ENCODE assay signal across 8 cellular contexts in the genomic region with DNA sequence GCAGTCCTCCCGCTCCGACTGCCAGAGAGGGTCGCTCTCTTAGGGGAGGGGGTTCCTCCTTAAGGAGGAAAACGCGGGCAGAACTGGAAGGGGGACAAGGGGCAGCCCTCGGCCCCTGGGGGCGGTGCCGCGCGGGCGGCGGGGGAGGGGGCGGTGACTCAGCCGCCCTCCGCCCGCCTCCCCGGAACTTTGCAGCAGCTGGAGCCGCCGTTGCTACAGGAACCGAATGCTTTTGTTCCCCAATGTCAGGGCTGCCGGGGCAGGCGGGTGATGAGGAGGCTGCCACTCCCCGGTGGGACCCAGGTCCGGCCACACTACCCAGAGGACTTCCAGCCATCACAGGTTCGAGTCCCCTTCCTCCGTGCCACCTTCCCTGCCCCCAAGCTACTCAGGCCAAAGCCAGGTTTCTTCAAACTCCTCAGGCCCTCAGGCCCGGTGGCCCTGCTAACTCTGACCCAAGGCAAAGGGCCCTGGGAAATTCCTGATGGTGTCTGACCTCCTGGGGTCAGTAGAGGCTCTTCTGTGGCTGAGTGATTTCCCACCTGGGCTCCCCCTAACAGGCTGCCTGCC. TPM values are rescaled to one million over a fixed set of nuclear protein-coding genes. Genes with fewer than 3 reads are reported as not detected.
DNase-seq lines count a peak whose midpoint lies in the region; ATAC-seq and TF ChIP-seq lines count a peak whose summit lies in the region.

No MANE protein-coding gene starts in this region.

- peaks cover 0 to 23% of the 10 kb centered on the region in 2 donors for H3K27me3 Mint-ChIP-seq in effector memory CD8-positive, alpha-beta T cell
- peaks cover 25% of the 10 kb centered on the region for H3K27me3 Mint-ChIP-seq in mesothelial cell of epicardium (ENCODE audit: low read depth)

- peaks cover 19 to 26% of the 10 kb centered on the region in 2 donors for H3K4me1 Mint-ChIP-seq in effector memory CD8-positive, alpha-beta T cell (ENCODE audit: low read depth in 2 of 2)
- peaks cover 29% of the 10 kb centered on the region for H3K4me1 Mint-ChIP-seq in mesothelial cell of epicardium
- H3K4me1 Mint-ChIP-seq in stimulated activated effector memory CD8-positive, alpha-beta T cell treated with anti-CD3 and anti-CD28 coated beads, Interleukin-12 subunit alpha, Interleukin-12 subunit beta, amount 100 ng/mL, for 72 hours = peaks cover 31% of the 10 kb centered on the region

- H3K4me3 Mint-ChIP-seq in effector memory CD8-positive, alpha-beta T cell = peak overlapping the region; percentile 72 to 91
- peak overlapping the region; percentile 67 for H3K4me3 Mint-ChIP-seq in mesothelial cell of epicardium
- H3K4me3 Mint-ChIP-seq in stimulated activated effector memory CD8-positive, alpha-beta T cell treated with anti-CD3 and anti-CD28 coated beads, Interleukin-12 subunit alpha, Interleukin-12 subunit beta, amount 100 ng/mL, for 72 hours = peak overlapping the region; percentile 79

- no peaks in the 10 kb centered on the region for H3K9me3 Mint-ChIP-seq in effector memory CD8-positive, alpha-beta T cell
- no peaks in the 10 kb centered on the region for H3K9me3 Mint-ChIP-seq in mesothelial cell of epicardium
- no peaks in the 10 kb centered on the region for H3K9me3 Mint-ChIP-seq in stimulated activated effector memory CD8-positive, alpha-beta T cell treated with anti-CD3 and anti-CD28 coated beads, Interleukin-12 subunit alpha, Interleukin-12 subunit beta, amount 100 ng/mL, for 72 hours

- H3K27ac Mint-ChIP-seq in effector memory CD8-positive, alpha-beta T cell = peak overlapping the region in 1 of 2 donors; percentile 63
- no peak overlapping the region for H3K27ac Mint-ChIP-seq in mesothelial cell of epicardium
- H3K27ac Mint-ChIP-seq in stimulated activated effector memory CD8-positive, alpha-beta T cell treated with anti-CD3 and anti-CD28 coated beads, Interleukin-12 subunit alpha, Interleukin-12 subunit beta, amount 100 ng/mL, for 72 hours = peak overlapping the region; percentile 17

- peak; percentile 65 for ATAC-seq in effector memory CD8-positive, alpha-beta T cell (replicated peaks)
- peak; percentile 55 for ATAC-seq in stimulated activated effector memory CD8-positive, alpha-beta T cell treated with anti-CD3 and anti-CD28 coated beads, Interleukin-12 subunit alpha, Interleukin-12 subunit beta, amount 100 ng/mL, for 72 hours
- ATAC-seq in GM18502 (IDR thresholded peaks at IDR 0.05; ENCODE audit: poor library complexity, unreplicated experiment) = no peak

- DNase-seq in GM13976 (ENCODE audit: low spot score) = peak; percentile 84
- peak; percentile 67 for DNase-seq in NCI-H2227 (lab: John Stamatoyannopoulos, UW; ENCODE audit: unreplicated experiment)
- peak; percentile 33 to 58 for DNase-seq in activated CD8-positive, alpha-beta memory T cell treated with anti-CD3 and anti-CD28 coated beads for 1 hour (ENCODE audit: extremely low read depth in 1 of 2, low read depth in 1 of 2)
- peak; percentile 51 to 52 (median 51) for DNase-seq in effector memory CD8-positive, alpha-beta T cell
- no peak for DNase-seq in mesothelial cell of epicardium (ENCODE audit: low spot score in 2 of 2, unreplicated experiment in 2 of 2)
- peak in 1 of 2 donors; percentile 65 for DNase-seq in stimulated activated effector memory CD8-positive, alpha-beta T cell treated with anti-CD3 and anti-CD28 coated beads, Interleukin-12 subunit alpha, Interleukin-12 subunit beta, amount 100 ng/mL, for 72 hours (ENCODE audit: low spot score in 2 of 2)
- DNase-seq in GDM1 (lab: John Stamatoyannopoulos, UW) = no peak

- TF ChIP-seq CTCF in GM13976 (IDR thresholded peaks at IDR 0.05; ENCODE audit: borderline replicate concordance, control extremely low read depth, extremely low read depth, insufficient read depth, missing control alignments) (no peak), mesothelial cell of epicardium (IDR thresholded peaks at IDR 0.05; ENCODE audit: unreplicated experiment) (no peak)

- in situ Hi-C loops in GM13976 (cut with MboI; ENCODE audit: low sequenced_read_pairs, unreplicated experiment) = no loop called here

- peaks cover 5% of the 10 kb centered on the region for H3K36me3 Mint-ChIP-seq in effector memory CD8-positive, alpha-beta T cell (ENCODE audit: insufficient read depth)
- H3K36me3 Mint-ChIP-seq in mesothelial cell of epicardium = no peaks in the 10 kb centered on the region
- H3K36me3 Mint-ChIP-seq in stimulated activated effector memory CD8-positive, alpha-beta T cell treated with anti-CD3 and anti-CD28 coated beads, Interleukin-12 subunit alpha, Interleukin-12 subunit beta, amount 100 ng/mL, for 72 hours = no peaks in the 10 kb centered on the region

RNA-seq across cellular contexts. Expression of gene ADGRB2, which starts 3.2 kb away (rescaled TPM):
- total RNA-seq in mesothelial cell of epicardium = 21.5 to 24.0 TPM (median 21.9 TPM) in 3 replicates

RNA-seq across cellular contexts. Expression of gene SPOCD1, which starts 54.8 kb away (rescaled TPM):
- 0.75 to 1.3 TPM (median 1.0 TPM) in 3 replicates for total RNA-seq in mesothelial cell of epicardium

RNA-seq across cellular contexts. Expression of gene COL16A1, which starts 57.2 kb away (rescaled TPM):
- 365 to 389 TPM (median 380 TPM) in 3 replicates for total RNA-seq in mesothelial cell of epicardium

Comparison
In these comparisons a context has a peak if more than half of its experiments do, and no peak if none do; other contexts are left out.
1. DNase-seq: peak in GM13976 (single experiment), NCI-H2227 (single experiment), activated CD8-positive, alpha-beta memory T cell treated with anti-CD3 and anti-CD28 coated beads for 1 hour (2 of 2) and effector memory CD8-positive, alpha-beta T cell (3 of 3); none in mesothelial cell of epicardium (0 of 2) and GDM1 (single experiment).
2. Peak in every context shown above with its lines, with median percentiles within 50 percentile points of each other: H3K4me3 Mint-ChIP-seq.